In genomic region chr16:62967606-62968005, GRCh38 we compare ENCODE assay signal across 17 cellular contexts.
"Had no signal": no experiment of that assay in that cellular context is flagged by ENCODE, and none has a peak within 500 bp of the region (broad histone marks: within the 10 kb centered on the region; RNA-seq: fewer than 3 reads in every experiment).

No MANE protein-coding gene starts in this region.

- H3K27ac ChIP-seq: heart left ventricle, parathyroid adenoma, prostate gland, right lobe of liver, suprapubic skin, thyroid gland, upper lobe of right lung had no signal

- DNase-seq: effector memory CD4-positive, alpha-beta T cell; foreskin melanocyte; heart left ventricle; hypothalamus; mammary epithelial cell; naive thymus-derived CD4-positive, alpha-beta T cell; nephron progenitor cell; retina; right lobe of liver; stimulated activated CD4-positive, alpha-beta T cell treated with anti-CD3 and anti-CD28 coated beads, Interleukin-4, amount 100 ng/mL, for 1 hour; stimulated activated CD8-positive, alpha-beta memory T cell treated with anti-CD3 and anti-CD28 coated beads, Interleukin-4, amount 100 ng/mL, for 48 hours; stimulated activated naive CD8-positive, alpha-beta T cell treated with anti-CD3 and anti-CD28 coated beads, Interleukin-15, Interleukin-2, amounts not matched to agents 100 U/mL and 50 U/mL, for 24 hours; thyroid gland; upper lobe of right lung had no signal

- H3K9ac ChIP-seq: parathyroid adenoma had no signal

- H3K4me1 ChIP-seq: heart left ventricle, parathyroid adenoma, prostate gland, right lobe of liver, suprapubic skin, thyroid gland, upper lobe of right lung had no signal

- H3K27me3 ChIP-seq: heart left ventricle, right lobe of liver, suprapubic skin, thyroid gland, upper lobe of right lung had no signal

- H3K36me3 ChIP-seq: heart left ventricle, prostate gland, right lobe of liver, suprapubic skin, thyroid gland, upper lobe of right lung had no signal

- H3K79me2 ChIP-seq: parathyroid adenoma had no signal

- H2AFZ ChIP-seq: parathyroid adenoma had no signal

- H3K9me3 ChIP-seq: heart left ventricle, prostate gland, right lobe of liver, thyroid gland, upper lobe of right lung had no signal

- H3K4me3 ChIP-seq: heart left ventricle, prostate gland, right lobe of liver, suprapubic skin, thyroid gland, upper lobe of right lung had no signal
